Comparison of ENCODE assay signal across 8 cellular contexts in genomic region chr12:6606331-6607131, GRCh38. TPM values are rescaled to one million over a fixed set of nuclear protein-coding genes. Genes with fewer than 3 reads are reported as not detected.
DNase-seq lines count a peak whose midpoint lies in the region; ATAC-seq and TF ChIP-seq lines count a peak whose summit lies in the region.

No MANE protein-coding gene starts in this region.

- TF ChIP-seq CTCF in CD4-positive, alpha-beta T cell (IDR thresholded peaks at IDR 0.05): no peak
- TF ChIP-seq CTCF in liver (IDR thresholded peaks at IDR 0.05; ENCODE audit: low read depth, low read length, missing input control): no peak

- DNase-seq in CD4-positive, alpha-beta T cell: peak; percentile 41 to 75 (median 60)
- peak; percentile 34 for DNase-seq in HuH-7 (ENCODE audit: low spot score)
- DNase-seq in activated CD4-positive, alpha-beta T cell treated with anti-CD3 and anti-CD28 coated beads for 4 hours: peak; percentile 78 to 85
- DNase-seq in stimulated activated CD4-positive, alpha-beta T cell treated with anti-CD3 and anti-CD28 coated beads, Interleukin-4, amount 100 ng/mL, for 48 hours (ENCODE audit: low read depth in 2 of 2): peak; percentile 47 to 55

- H3K36me3 ChIP-seq in liver (ENCODE audit: control insufficient read depth in 4 of 4, insufficient read depth in 3 of 4, low read depth in 1 of 4, low read length in 3 of 4): peaks cover 5 to 10% (median 7%) of the 10 kb centered on the region in 4 donors

- CTCF ChIA-PET in CD4-positive, alpha-beta T cell (lab: Charles Lee): interaction anchor here (1.0 to 1.2 kb wide), 2 partner anchors 14 to 57 kb away, joined by 3 read pairs; partner anchors contain the start of gene ING4

- intact Hi-C loops in CD4-positive, alpha-beta T cell (cut with DNase I, micrococcal nuclease): loop anchor here in 1 of 2 experiments (5.0 kb wide), 2 partner anchors 39 to 186 kb away; partner anchors contain the start of gene NOP2

- H3K27me3 Mint-ChIP-seq in CD4-positive, alpha-beta T cell: no peaks in the 10 kb centered on the region

- no peak overlapping the region for H3K4me3 Mint-ChIP-seq in CD4-positive, alpha-beta T cell

- TF ChIP-seq RAD21 in liver (IDR thresholded peaks at IDR 0.05): no peak

- H3K4me3 ChIP-seq in liver (ENCODE audit: low read depth in 1 of 3, low read length in 3 of 3): peak overlapping the region; percentile 81 to 91 (median 84)

- peaks cover 16 to 40% (median 36%) of the 10 kb centered on the region in 4 donors for H3K4me1 ChIP-seq in liver (ENCODE audit: control insufficient read depth in 4 of 4, insufficient read depth in 4 of 4, low read length in 3 of 4)

- H3K27ac Mint-ChIP-seq in CD4-positive, alpha-beta T cell: peak overlapping the region; percentile 88

- H3K27ac ChIP-seq in CD4-positive, alpha-beta T cell (ENCODE audit: low read depth, low read length): peak overlapping the region; percentile 94
- peak overlapping the region; percentile 94 for H3K27ac ChIP-seq in cingulate gyrus (ENCODE audit: low read depth, low read length)
- peak overlapping the region; percentile 86 to 96 for H3K27ac ChIP-seq in liver (ENCODE audit: low read depth in 1 of 2, low read length in 2 of 2)

- H3K9me3 ChIP-seq in CD4-positive, alpha-beta T cell (ENCODE audit: control insufficient read depth, low read length): no peaks in the 10 kb centered on the region
- H3K9me3 ChIP-seq in liver (ENCODE audit: control insufficient read depth in 4 of 4, low read length in 3 of 4): no peaks in the 10 kb centered on the region

- peak overlapping the region; percentile 41 to 78 for H3K9ac ChIP-seq in liver (ENCODE audit: low read depth in 1 of 2, low read length in 2 of 2)

- WGBS in liver: 2% methylated on average over 70 of the region's 70 CpGs

- peaks cover 37% of the 10 kb centered on the region for H3K36me3 Mint-ChIP-seq in CD4-positive, alpha-beta T cell (ENCODE audit: low read depth)

- peak; percentile 23 for ATAC-seq in CD4-positive, alpha-beta T cell (ENCODE audit: poor library complexity)
- ATAC-seq in HG03045 (IDR thresholded peaks at IDR 0.05; ENCODE audit: unreplicated experiment) (no peak), HG03432 (IDR thresholded peaks at IDR 0.05; ENCODE audit: unreplicated experiment) (no peak)

- H3K4me1 Mint-ChIP-seq in CD4-positive, alpha-beta T cell (ENCODE audit: low read depth): peaks cover 54% of the 10 kb centered on the region

- POLR2A ChIA-PET in CD4-positive, alpha-beta T cell (lab: Charles Lee): interaction anchor here (1.1 to 2.1 kb wide), 10 partner anchors 14 to 337 kb away, joined by 3 to 11 read pairs (median 4); partner anchors contain the start of genes C12orf57, CD4, COPS7A and GAPDH

- H3K9me3 Mint-ChIP-seq in CD4-positive, alpha-beta T cell: no peaks in the 10 kb centered on the region

- H3K27me3 ChIP-seq in CD4-positive, alpha-beta T cell (ENCODE audit: control insufficient read depth, insufficient read depth, low read length): no peaks in the 10 kb centered on the region
- no peaks in the 10 kb centered on the region for H3K27me3 ChIP-seq in liver (ENCODE audit: control insufficient read depth in 4 of 4, insufficient read depth in 4 of 4, low read length in 3 of 4)

TF ChIP-seq in liver, 16 proteins besides CTCF, POLR2A, EP300 and RAD21:
- TF ChIP-seq RXRA (IDR thresholded peaks at IDR 0.05) (no peak), YY1 (IDR thresholded peaks at IDR 0.05) (peak; percentile 16)
TF ChIP-seq in liver: peak in this region for 1.

RNA-seq across cellular contexts. Expression of gene CHD4, which starts 0.6 kb away (rescaled TPM):
- 100 to 1,000 TPM; 288 to 292 TPM for total RNA-seq in CD4-positive, alpha-beta T cell
- total RNA-seq in liver: 100 to 1,000 TPM; 101 TPM
- polyA plus RNA-seq in liver: 10 to 100 TPM; 53.6 to 53.8 TPM

RNA-seq across cellular contexts. Expression of gene LPAR5, which starts 29.2 kb away (rescaled TPM):
- total RNA-seq in CD4-positive, alpha-beta T cell: 1 to 10 TPM; 2.8 to 3.0 TPM
- total RNA-seq in liver: 1 to 10 TPM in 1 of 2 donors, under 1 TPM in 1; 0.84 to 2.0 TPM
- polyA plus RNA-seq in liver: 1 to 10 TPM in 1 of 2 donors, under 1 TPM in 1; 0.58 to 1.3 TPM

RNA-seq across cellular contexts. Expression of gene NOP2, which starts 38.4 kb away (rescaled TPM):
- total RNA-seq in CD4-positive, alpha-beta T cell: 10 to 100 TPM; 75.3 to 76.8 TPM
- 10 to 100 TPM in 1 of 2 donors, 1 to 10 TPM in 1; 4.8 to 22.3 TPM for total RNA-seq in liver
- polyA plus RNA-seq in liver: 10 to 100 TPM; 12.5 to 15.6 TPM

RNA-seq across cellular contexts. Expression of gene ACRBP, which starts 40.7 kb away (rescaled TPM):
- total RNA-seq in CD4-positive, alpha-beta T cell: under 1 TPM; 0.58 to 0.95 TPM
- total RNA-seq in liver: 1 to 10 TPM in 1 of 2 donors, under 1 TPM in 1; 0.50 to 1.5 TPM
- polyA plus RNA-seq in liver: under 1 TPM; 0.39 to 0.80 TPM

RNA-seq across cellular contexts. Expression of gene IFFO1, which starts 50.7 kb away (rescaled TPM):
- 10 to 100 TPM; 21.6 to 21.9 TPM for total RNA-seq in CD4-positive, alpha-beta T cell
- total RNA-seq in liver: 1 to 10 TPM; 4.8 to 5.9 TPM
- 1 to 10 TPM; 5.9 to 7.6 TPM for polyA plus RNA-seq in liver
